9 cellular contexts compared by ENCODE assay signal in genomic region chr5:37005946-37006540, GRCh38.
DNase-seq lines count a peak whose midpoint lies in the region; ATAC-seq and TF ChIP-seq lines count a peak whose summit lies in the region.
"Had no signal": no experiment of that assay in that cellular context is flagged by ENCODE, and none has a peak within 500 bp of the region (broad histone marks: within the 10 kb centered on the region; RNA-seq: fewer than 3 reads in every experiment).

No MANE protein-coding gene starts in this region.

- no peaks in the 10 kb centered on the region for H3K9me3 Mint-ChIP-seq in effector memory CD8-positive, alpha-beta T cell

- peak; percentile 26 for ATAC-seq in effector memory CD8-positive, alpha-beta T cell (replicated peaks)
- ATAC-seq in HG03280 (IDR thresholded peaks at IDR 0.05; ENCODE audit: unreplicated experiment): no peak
- no peak for ATAC-seq in HG03457 (IDR thresholded peaks at IDR 0.05; ENCODE audit: unreplicated experiment)

- intact Hi-C loops in ovary (cut with DNase I): loop anchor here in 2 of 4 donors (10.0 kb wide), 2 partner anchors 261 to 271 kb away; no protein-coding TSS in a partner anchor

- no peak overlapping the region for H3K27ac Mint-ChIP-seq in effector memory CD8-positive, alpha-beta T cell

- TF ChIP-seq CTCF in AG04450 (IDR thresholded peaks at IDR 0.05; ENCODE audit: low read depth, low read length) (peak; percentile 73), GM12872 (IDR thresholded peaks at IDR 0.05; ENCODE audit: insufficient read depth, low read depth, low read length) (peak; percentile 58), ovary (IDR thresholded peaks at IDR 0.05) (peak; percentile 28 to 58 (median 31))

- no peaks in the 10 kb centered on the region for H3K4me1 ChIP-seq in ovary (ENCODE audit: insufficient read depth)

- WGBS in ovary, 3 donors: 37 to 40% (median 39%) methylated on average over 5 of the region's 5 CpGs

- H3K4me1 Mint-ChIP-seq in effector memory CD8-positive, alpha-beta T cell (ENCODE audit: low read depth in 2 of 2): no peaks in the 10 kb centered on the region

- TF ChIP-seq POLR2A in ovary (IDR thresholded peaks at IDR 0.05): no peak

- no peak for DNase-seq in AG04450 (ENCODE audit: low read depth, low spot score)
- DNase-seq in NCI-H748 treated with DMSO at 0.1 percent for 48 hours (lab: John Stamatoyannopoulos, UW): peak; percentile 39
- DNase-seq in effector memory CD8-positive, alpha-beta T cell: no peak
- DNase-seq in ovary: no peak
- DNase-seq in activated CD4-positive, alpha-beta T cell treated with anti-CD3 and anti-CD28 coated beads for 1 hour: no peak

- H3K36me3 Mint-ChIP-seq in effector memory CD8-positive, alpha-beta T cell (ENCODE audit: insufficient read depth): peaks cover 57% of the 10 kb centered on the region

- TF ChIP-seq EP300 in ovary (IDR thresholded peaks at IDR 0.05): no peak

- H3K27me3 ChIP-seq in AG04450 (ENCODE audit: control insufficient read depth, insufficient read depth, low read length) (no peaks in the 10 kb centered on the region), ovary (no peaks in the 10 kb centered on the region)

- H3K36me3 ChIP-seq in ovary: no peaks in the 10 kb centered on the region

- CTCF ChIA-PET in AG04450 (lab: Charles Lee): interaction anchor here (0.6 to 5.0 kb wide), 28 partner anchors 9 to 310 kb away, joined by 3 to 84 read pairs (median 5); partner anchors contain the start of gene NIPBL

- H3K27ac ChIP-seq in AG04450 (ENCODE audit: low read depth, low read length): no peak overlapping the region
- H3K27ac ChIP-seq in ovary: no peak overlapping the region
- H3K27ac ChIP-seq: epithelial cell of prostate had no signal

- H3K4me3 Mint-ChIP-seq in effector memory CD8-positive, alpha-beta T cell: no peak overlapping the region

- POLR2A ChIA-PET in AG04450 (lab: Yijun Ruan, JAX): no interaction called here

- H3K9me3 ChIP-seq in AG04450 (ENCODE audit: control insufficient read depth, insufficient read depth, low read length): no peaks in the 10 kb centered on the region
- H3K9me3 ChIP-seq in ovary: no peaks in the 10 kb centered on the region

- no peaks in the 10 kb centered on the region for H3K27me3 Mint-ChIP-seq in effector memory CD8-positive, alpha-beta T cell

- H3K4me3 ChIP-seq in AG04450 (ENCODE audit: low read depth, low read length): no peak overlapping the region
- H3K4me3 ChIP-seq in ovary: no peak overlapping the region
